Comparison of ENCODE assay signal across 8 cellular contexts in genomic region chr15:85622432-85622831, GRCh38.
DNase-seq lines count a peak whose midpoint lies in the region; ATAC-seq and TF ChIP-seq lines count a peak whose summit lies in the region.
"Had no signal": no experiment of that assay in that cellular context is flagged by ENCODE, and none has a peak within 500 bp of the region (broad histone marks: within the 10 kb centered on the region; RNA-seq: fewer than 3 reads in every experiment).

No MANE protein-coding gene starts in this region.

- H3K4me1 ChIP-seq in gastroesophageal sphincter: peaks cover 31 to 74% (median 39%) of the 10 kb centered on the region in 3 donors

- WGBS in gastroesophageal sphincter (ENCODE audit: low coverage in 1 of 2), 2 donors: 21 to 25% methylated on average over 4 to 5 of the region's 5 CpGs

- H3K27ac ChIP-seq in gastroesophageal sphincter: peak overlapping the region; percentile 83 to 100 (median 87)

- H3K27me3 Mint-ChIP-seq in stimulated activated memory B cell treated with anti-CD40 and anti-IgM and Interleukin-4, amounts not matched to agents 10 μg/mL and 1 μg/mL and 100 μg/mL, for 72 hours: no peaks in the 10 kb centered on the region

- H3K36me3 Mint-ChIP-seq in stimulated activated memory B cell treated with anti-CD40 and anti-IgM and Interleukin-4, amounts not matched to agents 10 μg/mL and 1 μg/mL and 100 μg/mL, for 72 hours: peaks cover 26% of the 10 kb centered on the region

- H3K36me3 ChIP-seq in gastroesophageal sphincter: no peaks in the 10 kb centered on the region

- H3K4me3 ChIP-seq in gastroesophageal sphincter: peak overlapping the region; percentile 53 to 85

- DNase-seq in Daoy (ENCODE audit: low read depth) (peak; percentile 34), erythroblast (lab: John Stamatoyannopoulos, UW) (no peak)
- no peak for DNase-seq in stimulated activated CD8-positive, alpha-beta memory T cell treated with anti-CD3 and anti-CD28 coated beads, Interleukin-4, amount 100 ng/mL, for 48 hours
- DNase-seq: activated CD4-positive, alpha-beta T cell treated with anti-CD3 and anti-CD28 coated beads, Interleukin-2, amount 50 U/mL, for 4 hours had no signal

- H3K9me3 ChIP-seq in gastroesophageal sphincter: no peaks in the 10 kb centered on the region

- peak overlapping the region; percentile 43 for H3K27ac Mint-ChIP-seq in stimulated activated memory B cell treated with anti-CD40 and anti-IgM and Interleukin-4, amounts not matched to agents 10 μg/mL and 1 μg/mL and 100 μg/mL, for 72 hours

- no peaks in the 10 kb centered on the region for H3K9me3 Mint-ChIP-seq in stimulated activated memory B cell treated with anti-CD40 and anti-IgM and Interleukin-4, amounts not matched to agents 10 μg/mL and 1 μg/mL and 100 μg/mL, for 72 hours

- no peak for TF ChIP-seq POLR2A in gastroesophageal sphincter (IDR thresholded peaks at IDR 0.05)
- TF ChIP-seq POLR2A in erythroblast (IDR thresholded peaks at IDR 0.05; ENCODE audit: low read length): no peak

- ATAC-seq in SK-N-SH treated with all-trans-retinoic acid at 6 μM for 48 hours (peak; percentile 3; the same call in 1 of the 3 replicates), gastroesophageal sphincter (no peak), GM19467 (IDR thresholded peaks at IDR 0.05; ENCODE audit: unreplicated experiment) (no peak)
- ATAC-seq in stimulated activated memory B cell treated with anti-CD40 and anti-IgM and Interleukin-4, amounts not matched to agents 10 μg/mL and 1 μg/mL and 100 μg/mL, for 72 hours: no peak

- peaks cover 46% of the 10 kb centered on the region for H3K4me1 Mint-ChIP-seq in stimulated activated memory B cell treated with anti-CD40 and anti-IgM and Interleukin-4, amounts not matched to agents 10 μg/mL and 1 μg/mL and 100 μg/mL, for 72 hours

- no peaks in the 10 kb centered on the region for H3K27me3 ChIP-seq in gastroesophageal sphincter

- TF ChIP-seq EP300 in gastroesophageal sphincter (IDR thresholded peaks at IDR 0.05): no peak

- no peak overlapping the region for H3K4me3 Mint-ChIP-seq in stimulated activated memory B cell treated with anti-CD40 and anti-IgM and Interleukin-4, amounts not matched to agents 10 μg/mL and 1 μg/mL and 100 μg/mL, for 72 hours

- no peak for TF ChIP-seq CTCF in gastroesophageal sphincter (IDR thresholded peaks at IDR 0.05)

TF ChIP-seq in SK-N-SH treated with all-trans-retinoic acid at 6 μM for 48 hours, 23 proteins besides CTCF, POLR2A, EP300 and RAD21:
- no peak for TF ChIP-seq CSRNP3 (CRISPR knock-in tag; IDR thresholded peaks at IDR 0.05)
- no peak for TF ChIP-seq PPARA (CRISPR knock-in tag; IDR thresholded peaks at IDR 0.05; ENCODE audit: borderline replicate concordance)
- no peak for TF ChIP-seq ESRRG (CRISPR knock-in tag; IDR thresholded peaks at IDR 0.05)
